ENCODE assay signal across 8 cellular contexts in the genomic region with DNA sequence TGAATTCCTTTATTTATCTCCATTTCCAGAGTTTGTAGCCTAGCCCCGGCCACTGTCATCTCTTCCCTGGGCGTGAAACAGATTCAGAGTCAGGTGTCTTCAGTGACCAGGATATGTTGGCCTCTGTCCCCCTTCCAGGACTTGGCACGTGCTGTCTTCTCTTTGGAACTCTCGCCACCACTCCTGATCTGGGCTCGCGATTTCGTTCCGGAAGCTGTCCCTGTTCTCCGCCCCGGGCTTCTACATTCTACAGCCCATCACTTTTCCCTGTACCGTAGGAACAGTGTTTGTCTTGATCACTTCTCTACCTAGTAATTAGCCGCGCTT. TPM values are rescaled to one million over a fixed set of nuclear protein-coding genes. Genes with fewer than 3 reads are reported as not detected.
A peak's percentile ranks its signal among the peaks of the same experiment; 100 is the strongest.
DNase-seq lines count a peak whose midpoint lies in the region; ATAC-seq and TF ChIP-seq lines count a peak whose summit lies in the region.

No MANE protein-coding gene starts in this region.

- WGBS in thymus, result 30% methylated on average over 13 of the region's 13 CpGs

- H3K9me3 Mint-ChIP-seq in activated CD4-positive, alpha-beta T cell treated with anti-CD3 and anti-CD28 coated beads, Interleukin-2, amount 10 ng/mL, durations not matched to agents 7 days and 5 days, result no peaks in the 10 kb centered on the region
- no peaks in the 10 kb centered on the region for H3K9me3 Mint-ChIP-seq in MCF 10A (ENCODE audit: unreplicated experiment)

- no TSS peak for BruUV-seq in MCF 10A (replicated peaks; lab: Mats Ljungman, UMichigan)

- intact Hi-C loops in MCF 10A (cut with micrococcal nuclease), result loop anchor here (1.0 to 5.0 kb wide), 2 partner anchors 81 to 123 kb away; no protein-coding TSS in a partner anchor

- H3K27me3 ChIP-seq in thymus (ENCODE audit: control insufficient read depth, insufficient read depth), result no peaks in the 10 kb centered on the region

- H3K36me3 ChIP-seq in thymus (ENCODE audit: control insufficient read depth, insufficient read depth), result peaks cover under 1% of the 10 kb centered on the region

- peak; percentile 37 for ATAC-seq in left lobe of liver
- no peak for ATAC-seq in GM21447 (IDR thresholded peaks at IDR 0.05; ENCODE audit: unreplicated experiment)

- no peaks in the 10 kb centered on the region for H3K27me3 Mint-ChIP-seq in activated CD4-positive, alpha-beta T cell treated with anti-CD3 and anti-CD28 coated beads, Interleukin-2, amount 10 ng/mL, durations not matched to agents 7 days and 5 days
- H3K27me3 Mint-ChIP-seq in MCF 10A (ENCODE audit: insufficient read depth, unreplicated experiment), result no peaks in the 10 kb centered on the region

- DNase-seq in activated CD4-positive, alpha-beta T cell treated with anti-CD3 and anti-CD28 coated beads, Interleukin-2, amount 10 ng/mL, durations not matched to agents 7 days and 5 days, result no peak
- DNase-seq in activated CD4-positive, alpha-beta T cell treated with anti-CD3 and anti-CD28 coated beads, Interleukin-2, amount 50 U/mL, for 4 hours, result no peak
- DNase-seq in NCI-H146 treated with DMSO at 0.1 percent for 48 hours (lab: John Stamatoyannopoulos, UW; ENCODE audit: unreplicated experiment) (peak; percentile 69), MCF 10A (ENCODE audit: unreplicated experiment) (peak; percentile 51), left lobe of liver (ENCODE audit: low spot score) (peak; percentile 66), activated gamma-delta T cell treated with Interleukin-2 at 50 U/mL for 16 hours (no peak)

- peaks cover 7% of the 10 kb centered on the region for H3K36me3 Mint-ChIP-seq in activated CD4-positive, alpha-beta T cell treated with anti-CD3 and anti-CD28 coated beads, Interleukin-2, amount 10 ng/mL, durations not matched to agents 7 days and 5 days (ENCODE audit: low read depth)
- peaks cover 15% of the 10 kb centered on the region for H3K36me3 Mint-ChIP-seq in MCF 10A (ENCODE audit: insufficient read depth, unreplicated experiment)

- H3K4me3 ChIP-seq in thymus (ENCODE audit: low read length), result peak overlapping the region; percentile 58

- POLR2A ChIA-PET in activated CD4-positive, alpha-beta T cell treated with anti-CD3 and anti-CD28 coated beads, Interleukin-2, amount 10 ng/mL, durations not matched to agents 7 days and 5 days (lab: Charles Lee), result interaction anchor here (0.6 kb wide), 1 partner anchor 38 kb away, joined by 5 read pairs; no protein-coding TSS in a partner anchor
- POLR2A ChIA-PET in MCF 10A (lab: Yijun Ruan, JAX), result interaction anchor here (0.6 to 6.3 kb wide), 14 partner anchors 9 to 129 kb away, joined by 3 to 116 read pairs (median 6); partner anchors contain the start of genes ACSS2, GGT7 and NCOA6

- peaks cover 7% of the 10 kb centered on the region for H3K4me1 ChIP-seq in thymus (ENCODE audit: control insufficient read depth, insufficient read depth, low read length)

- no peak for TF ChIP-seq CTCF in MCF 10A (IDR thresholded peaks at IDR 0.05; ENCODE audit: unreplicated experiment)

- H3K4me1 Mint-ChIP-seq in activated CD4-positive, alpha-beta T cell treated with anti-CD3 and anti-CD28 coated beads, Interleukin-2, amount 10 ng/mL, durations not matched to agents 7 days and 5 days, result peaks cover 31% of the 10 kb centered on the region
- peaks cover 25% of the 10 kb centered on the region for H3K4me1 Mint-ChIP-seq in MCF 10A (ENCODE audit: insufficient read depth, unreplicated experiment)

- H3K27ac Mint-ChIP-seq in activated CD4-positive, alpha-beta T cell treated with anti-CD3 and anti-CD28 coated beads, Interleukin-2, amount 10 ng/mL, durations not matched to agents 7 days and 5 days, result peak overlapping the region; percentile 94
- H3K27ac Mint-ChIP-seq in MCF 10A (ENCODE audit: low read depth, unreplicated experiment), result peak overlapping the region; percentile 97

- no peak overlapping the region for H3K27ac ChIP-seq in thymus (ENCODE audit: low read depth)

- CTCF ChIA-PET in activated CD4-positive, alpha-beta T cell treated with anti-CD3 and anti-CD28 coated beads, Interleukin-2, amount 10 ng/mL, durations not matched to agents 7 days and 5 days (lab: Charles Lee), result interaction anchor here (1.5 to 2.1 kb wide), 2 partner anchors 80 to 82 kb away, joined by 6 to 19 read pairs; partner anchors contain the start of genes ACSS2 and GGT7
- CTCF ChIA-PET in MCF 10A (lab: Yijun Ruan, JAX), result interaction anchor here (0.6 to 13.1 kb wide), 9 partner anchors 8 to 96 kb away, joined by 3 to 279 read pairs (median 6); partner anchors contain the start of genes ACSS2 and GGT7

- no peaks in the 10 kb centered on the region for H3K9me3 ChIP-seq in thymus (ENCODE audit: control insufficient read depth)

- H3K4me3 Mint-ChIP-seq in activated CD4-positive, alpha-beta T cell treated with anti-CD3 and anti-CD28 coated beads, Interleukin-2, amount 10 ng/mL, durations not matched to agents 7 days and 5 days, result peak overlapping the region; percentile 96
- peak overlapping the region; percentile 95 for H3K4me3 Mint-ChIP-seq in MCF 10A (ENCODE audit: unreplicated experiment)

RNA-seq across cellular contexts. Expression of gene GSS, which starts 0.7 kb away (rescaled TPM):
- total RNA-seq in activated CD4-positive, alpha-beta T cell treated with anti-CD3 and anti-CD28 coated beads, Interleukin-2, amount 10 ng/mL, durations not matched to agents 7 days and 5 days, result 10 to 100 TPM; 48.7 to 49.1 TPM
- total RNA-seq in MCF 10A (2022) (94.6 and 115 TPM in 2 replicates), left lobe of liver (29.2 TPM)
- polyA plus RNA-seq in thymus, result 40.0 TPM

RNA-seq across cellular contexts. Expression of gene MYH7B, which starts 0.8 kb away (rescaled TPM):
- under 1 TPM; 0.04 to 0.27 TPM for total RNA-seq in activated CD4-positive, alpha-beta T cell treated with anti-CD3 and anti-CD28 coated beads, Interleukin-2, amount 10 ng/mL, durations not matched to agents 7 days and 5 days
- 0.07 and 0.27 TPM in 2 replicates for total RNA-seq in MCF 10A (2022)
- total RNA-seq in left lobe of liver, result 0.45 TPM
- 1.8 TPM for polyA plus RNA-seq in thymus

Comparison
In these comparisons a context has a peak if more than half of its experiments do, and no peak if none do; other contexts are left out.
1. DNase-seq: peak in NCI-H146 treated with DMSO at 0.1 percent for 48 hours (single experiment), MCF 10A (single experiment) and left lobe of liver (single experiment); none in activated CD4-positive, alpha-beta T cell treated with anti-CD3 and anti-CD28 coated beads, Interleukin-2, amount 10 ng/mL, durations not matched to agents 7 days and 5 days (single experiment), activated CD4-positive, alpha-beta T cell treated with anti-CD3 and anti-CD28 coated beads, Interleukin-2, amount 50 U/mL, for 4 hours (0 of 2) and activated gamma-delta T cell treated with Interleukin-2 at 50 U/mL for 16 hours (single experiment).